ENCODE assay signal across 1 cellular context in genomic region chr10:127243490-127244272, GRCh38.
TF ChIP-seq lines count a peak whose summit lies in the region.

No MANE protein-coding gene starts in this region.

TF ChIP-seq in GM23338, 12 proteins besides CTCF, POLR2A, EP300 and RAD21 (continued from another document):
- TF ChIP-seq ZNF462 (CRISPR knock-in tag; IDR thresholded peaks at IDR 0.05), result no peak
- TF ChIP-seq NANOG (IDR thresholded peaks at IDR 0.05; ENCODE audit: borderline replicate concordance), result no peak
- no peak for TF ChIP-seq REST (IDR thresholded peaks at IDR 0.05; ENCODE audit: unreplicated experiment)
- no peak for TF ChIP-seq STAT1 (IDR thresholded peaks at IDR 0.05; ENCODE audit: unreplicated experiment)
